Comparison of ENCODE assay signal across 22 cellular contexts in the genomic region with DNA sequence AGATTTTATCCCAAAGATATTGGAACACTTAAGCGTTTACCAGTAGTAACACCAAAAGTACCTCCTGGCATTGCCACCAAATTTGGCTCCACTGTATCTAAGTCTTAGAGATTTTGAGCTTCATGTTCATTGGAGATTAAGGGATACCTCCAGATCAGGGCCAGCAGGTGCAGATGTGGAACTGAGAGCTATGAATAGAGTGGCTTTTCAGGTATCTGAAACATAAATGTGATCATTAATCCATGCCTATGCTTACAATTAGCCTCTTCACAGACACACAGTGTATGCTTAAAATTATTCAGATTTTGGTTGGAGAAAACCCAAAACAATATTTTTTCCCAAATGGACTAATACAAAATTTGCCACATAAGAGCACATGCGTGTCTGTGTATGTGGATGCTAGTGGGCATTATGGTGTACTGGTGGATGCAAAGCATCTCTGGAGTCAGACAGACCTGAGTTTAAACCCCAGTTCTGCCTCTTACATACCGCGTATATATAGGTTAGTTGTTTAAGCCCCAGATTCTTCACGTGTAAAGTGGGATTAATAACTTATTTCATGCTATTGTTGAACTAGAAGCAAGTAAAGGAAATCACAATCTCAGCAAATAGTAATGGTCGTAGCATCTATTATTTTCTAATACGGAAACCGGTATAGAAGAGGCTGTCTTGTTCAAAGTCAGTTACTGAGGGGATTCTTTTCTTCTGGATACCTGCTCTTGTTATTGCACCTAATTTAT. TPM values are rescaled to one million over a fixed set of nuclear protein-coding genes. Genes with fewer than 3 reads are reported as not detected.
DNase-seq lines count a peak whose midpoint lies in the region; ATAC-seq, FAIRE-seq and TF ChIP-seq lines count a peak whose summit lies in the region.
"Had no signal": no experiment of that assay in that cellular context is flagged by ENCODE, and none has a peak within 500 bp of the region (broad histone marks: within the 10 kb centered on the region; RNA-seq: fewer than 3 reads in every experiment).

No MANE protein-coding gene starts in this region.

- H3K27ac Mint-ChIP-seq in stimulated activated naive CD8-positive, alpha-beta T cell treated with anti-CD3 and anti-CD28 coated beads, Interleukin-15, Interleukin-2, amounts not matched to agents 100 ng/mL and 50 ng/mL, for 24 hours = peak overlapping the region; percentile 37
- no peak overlapping the region for H3K27ac Mint-ChIP-seq in stimulated activated naive CD8-positive, alpha-beta T cell treated with anti-CD3 and anti-CD28 coated beads, Interleukin-15, amount 100 ng/mL, for 72 hours
- H3K27ac Mint-ChIP-seq: T-cell had no signal

- H3K9me3 ChIP-seq in spleen (no peaks in the 10 kb centered on the region), small intestine (ENCODE audit: control insufficient read depth, low read depth) (no peaks in the 10 kb centered on the region)
- H3K9me3 ChIP-seq: HAP-1 had no signal

- peaks cover 17% of the 10 kb centered on the region for H3K4me1 Mint-ChIP-seq in stimulated activated naive CD8-positive, alpha-beta T cell treated with anti-CD3 and anti-CD28 coated beads, Interleukin-15, Interleukin-2, amounts not matched to agents 100 ng/mL and 50 ng/mL, for 24 hours (ENCODE audit: low read depth)
- H3K4me1 Mint-ChIP-seq in stimulated activated naive CD8-positive, alpha-beta T cell treated with anti-CD3 and anti-CD28 coated beads, Interleukin-15, amount 100 ng/mL, for 72 hours = peaks cover 6% of the 10 kb centered on the region

- intact Hi-C loops in spleen (cut with DNase I; ENCODE audit: low total_unique reads) = loop anchor here (10.0 kb wide), 1 partner anchor 323 kb away; no protein-coding TSS in a partner anchor

- H3K9me3 Mint-ChIP-seq in stimulated activated naive CD8-positive, alpha-beta T cell treated with anti-CD3 and anti-CD28 coated beads, Interleukin-15, Interleukin-2, amounts not matched to agents 100 ng/mL and 50 ng/mL, for 24 hours = no peaks in the 10 kb centered on the region
- H3K9me3 Mint-ChIP-seq in stimulated activated naive CD8-positive, alpha-beta T cell treated with anti-CD3 and anti-CD28 coated beads, Interleukin-15, amount 100 ng/mL, for 72 hours = no peaks in the 10 kb centered on the region
- H3K9me3 Mint-ChIP-seq: T-cell had no signal

- H3K36me3 Mint-ChIP-seq in stimulated activated naive CD8-positive, alpha-beta T cell treated with anti-CD3 and anti-CD28 coated beads, Interleukin-15, Interleukin-2, amounts not matched to agents 100 ng/mL and 50 ng/mL, for 24 hours (ENCODE audit: low read depth) = peaks cover 12% of the 10 kb centered on the region

- no peak for FAIRE-seq in small intestine (lab: Jason Lieb, UNC)

- H3K4me3 Mint-ChIP-seq in stimulated activated naive CD8-positive, alpha-beta T cell treated with anti-CD3 and anti-CD28 coated beads, Interleukin-15, Interleukin-2, amounts not matched to agents 100 ng/mL and 50 ng/mL, for 24 hours = no peak overlapping the region
- no peak overlapping the region for H3K4me3 Mint-ChIP-seq in stimulated activated naive CD8-positive, alpha-beta T cell treated with anti-CD3 and anti-CD28 coated beads, Interleukin-15, amount 100 ng/mL, for 72 hours
- H3K4me3 Mint-ChIP-seq: T-cell had no signal

- no peaks in the 10 kb centered on the region for H3K27me3 Mint-ChIP-seq in stimulated activated naive CD8-positive, alpha-beta T cell treated with anti-CD3 and anti-CD28 coated beads, Interleukin-15, Interleukin-2, amounts not matched to agents 100 ng/mL and 50 ng/mL, for 24 hours
- no peaks in the 10 kb centered on the region for H3K27me3 Mint-ChIP-seq in stimulated activated naive CD8-positive, alpha-beta T cell treated with anti-CD3 and anti-CD28 coated beads, Interleukin-15, amount 100 ng/mL, for 72 hours
- H3K27me3 Mint-ChIP-seq: T-cell had no signal

- peaks cover 0 to under 1% (median 0%) of the 10 kb centered on the region in 7 donors for H3K27me3 ChIP-seq in spleen (replicated peaks in 1 of 7)
- H3K27me3 ChIP-seq in small intestine (ENCODE audit: control insufficient read depth in 2 of 2, insufficient read depth in 2 of 2, low read length in 2 of 2) = no peaks in the 10 kb centered on the region

- H3K4me1 ChIP-seq in spleen = peaks cover 0 to 43% (median 8%) of the 10 kb centered on the region in 6 donors
- peaks cover 0 to 2% of the 10 kb centered on the region in 2 donors for H3K4me1 ChIP-seq in small intestine (ENCODE audit: control insufficient read depth in 2 of 2, insufficient read depth in 1 of 2, low read depth in 1 of 2, low read length in 1 of 2)
- H3K4me1 ChIP-seq: HAP-1 had no signal

- TF ChIP-seq POLR2A in spleen (IDR thresholded peaks at IDR 0.05) = no peak

- no peak for ATAC-seq in stimulated activated naive CD8-positive, alpha-beta T cell treated with anti-CD3 and anti-CD28 coated beads, Interleukin-15, amount 100 ng/mL, for 72 hours
- peak; percentile 30 for ATAC-seq in HG02885 (IDR thresholded peaks at IDR 0.05; ENCODE audit: poor library complexity, unreplicated experiment)
- peak; percentile 49 for ATAC-seq in HG03521 (IDR thresholded peaks at IDR 0.05; ENCODE audit: unreplicated experiment)
- ATAC-seq in GM19397 (IDR thresholded peaks at IDR 0.05; ENCODE audit: unreplicated experiment) = no peak
- ATAC-seq: SK-N-SH treated with all-trans-retinoic acid at 6 μM for 48 hours, T-cell had no signal

- no peak for DNase-seq in stimulated activated naive CD8-positive, alpha-beta T cell treated with anti-CD3 and anti-CD28 coated beads, Interleukin-15, amount 100 ng/mL, for 72 hours
- DNase-seq in spleen (no peak), small intestine (no peak), NCI-H1694 treated with DMSO at 0.1 percent for 48 hours (lab: John Stamatoyannopoulos, UW) (no peak)
- DNase-seq: AML-193, DMS79, KG1, NCI-H1092, NCI-H2081 treated with DMSO at 0.1 percent for 48 hours, NCI-H524, PC-9, SIG-M5, T-cell had no signal

- 94 to 98% (median 96%) methylated on average over 8 of the region's 8 CpGs for WGBS in spleen, 5 donors
- 95 to 97% (median 96%) methylated on average over 8 of the region's 8 CpGs for WGBS in small intestine, 3 donors

- H3K36me3 ChIP-seq in spleen (peaks cover 0 to 13% (median 0%) of the 10 kb centered on the region in 6 donors), small intestine (ENCODE audit: control insufficient read depth in 2 of 2, insufficient read depth in 2 of 2, low read length in 2 of 2) (no peaks in the 10 kb centered on the region)
- H3K36me3 ChIP-seq: HAP-1 had no signal

- no peak overlapping the region for H3K27ac ChIP-seq in spleen
- H3K27ac ChIP-seq in small intestine (ENCODE audit: low read depth in 1 of 2, low read length in 1 of 2) = no peak overlapping the region
- H3K27ac ChIP-seq: 22Rv1, C4-2B, PC-9, RWPE1 had no signal

- no peak for TF ChIP-seq CTCF in spleen (IDR thresholded peaks at IDR 0.05 in 8 of 11, conservative IDR thresholded peaks at IDR 0.05 in 3 of 11)

- H3K4me3 ChIP-seq in spleen = no peak overlapping the region
- H3K4me3 ChIP-seq in small intestine (ENCODE audit: low read depth in 1 of 2, low read length in 2 of 2) = no peak overlapping the region
- H3K4me3 ChIP-seq: HAP-1, PC-9 had no signal

RNA-seq across cellular contexts. Expression of gene LRRC4, which starts 6.8 kb away (rescaled TPM):
- 10 to 100 TPM; 13.7 to 43.4 (median 18.3) TPM for total RNA-seq in spleen
- polyA plus RNA-seq in spleen = 1 to 10 TPM in 2 of 3 donors, under 1 TPM in 1; 0.78 to 3.7 (median 1.4) TPM
- polyA plus RNA-seq in small intestine = under 1 TPM; 0.27 to 0.91 (median 0.67) TPM

Comparison
In these comparisons a context has a peak if more than half of its experiments do, and no peak if none do; other contexts are left out.
1. ATAC-seq: peak in HG02885 (single experiment) and HG03521 (single experiment); none in stimulated activated naive CD8-positive, alpha-beta T cell treated with anti-CD3 and anti-CD28 coated beads, Interleukin-15, amount 100 ng/mL, for 72 hours (single experiment) and GM19397 (single experiment).